In genomic region chr3:112640333-112640863, GRCh38 we compare ENCODE assay signal across 8 cellular contexts. TPM values are rescaled to one million over a fixed set of nuclear protein-coding genes. Genes with fewer than 3 reads are reported as not detected.
DNase-seq lines count a peak whose midpoint lies in the region; ATAC-seq and TF ChIP-seq lines count a peak whose summit lies in the region.

No MANE protein-coding gene starts in this region.

- DNase-seq in ELR (ENCODE audit: low read depth) (peak; percentile 93), T1000 (lab: John Stamatoyannopoulos, UW) (peak; percentile 44), Right ventricle myocardium superior (no peak), retinal pigment epithelial cell (ENCODE audit: low read depth) (no peak), posterior cingulate gyrus (no peak), G401 (ENCODE audit: low spot score) (no peak)

- ATAC-seq in Right ventricle myocardium superior (ENCODE audit: poor library complexity) (peak; percentile 28), HG02798 (IDR thresholded peaks at IDR 0.05; ENCODE audit: poor library complexity, unreplicated experiment) (no peak), HG02588 (IDR thresholded peaks at IDR 0.05; ENCODE audit: unreplicated experiment) (no peak)

- peak overlapping the region; percentile 58 for H3K4me3 ChIP-seq in retinal pigment epithelial cell (ENCODE audit: low read length)

- no peak for TF ChIP-seq CTCF in retinal pigment epithelial cell (conservative IDR thresholded peaks at IDR 0.05; ENCODE audit: low read depth, low read length)

- intact Hi-C loops in Right ventricle myocardium superior (cut with DNase I) (loop anchor here (5.0 kb wide), 2 partner anchors 172 to 342 kb away; no protein-coding TSS in a partner anchor), posterior cingulate gyrus (cut with DNase I) (loop anchor here (5.0 kb wide), 1 partner anchor 647 kb away; no protein-coding TSS in a partner anchor)

- in situ Hi-C loops in G401 (cut with HindIII; ENCODE audit: low sequenced_read_pairs) = no loop called here

RNA-seq across cellular contexts. Expression of gene CCDC80, which starts 0.5 kb away (rescaled TPM):
- total RNA-seq in Right ventricle myocardium superior = 54.0 TPM
- total RNA-seq in G401 (2014; rRNA removed; shearing (Covaris generic)) = 2.3 and 4.4 TPM in 2 replicates

Comparison
In these comparisons a context has a peak if more than half of its experiments do, and no peak if none do; other contexts are left out.
1. DNase-seq: peak in ELR (single experiment) and T1000 (single experiment); none in Right ventricle myocardium superior (single experiment), retinal pigment epithelial cell (single experiment), posterior cingulate gyrus (0 of 10) and G401 (single experiment).
2. RNA of gene CCDC80, which starts 0.5 kb away (total RNA-seq): 54.0 TPM in Right ventricle myocardium superior (single experiment); 2.3 to 4.4 TPM in G401; every median in the first group is over 10 times any median in the second.